In genomic region chr20:6730929-6731328, GRCh38 we compare ENCODE assay signal across 1 cellular context.
TF ChIP-seq lines count a peak whose summit lies in the region.

No MANE protein-coding gene starts in this region.

TF ChIP-seq in HepG2, 621 proteins besides CTCF, POLR2A, EP300 and RAD21 (continued from another document):
- TF ChIP-seq CEBPZ (IDR thresholded peaks at IDR 0.05; ENCODE audit: low read length) (no peak), HNRNPK (IDR thresholded peaks at IDR 0.05; ENCODE audit: low read depth, low read length, poor library complexity, severe bottlenecking) (no peak), KMT2A (CRISPR knock-in tag; IDR thresholded peaks at IDR 0.05) (no peak)
